15 cellular contexts compared by ENCODE assay signal in genomic region chr12:85955127-85955526, GRCh38.
DNase-seq lines count a peak whose midpoint lies in the region; TF ChIP-seq lines count a peak whose summit lies in the region.
"Had no signal": no experiment of that assay in that cellular context is flagged by ENCODE, and none has a peak within 500 bp of the region (broad histone marks: within the 10 kb centered on the region; RNA-seq: fewer than 3 reads in every experiment).

No MANE protein-coding gene starts in this region.

- H3K79me2 ChIP-seq in Karpas-422 (ENCODE audit: low read length): no peaks in the 10 kb centered on the region

- H3K9me3 ChIP-seq in Karpas-422 (ENCODE audit: low read length) (no peaks in the 10 kb centered on the region; the same call in 1 of the 2 replicates), esophagus squamous epithelium (no peaks in the 10 kb centered on the region)
- H3K9me3 ChIP-seq: right lobe of liver, testis had no signal

- DNase-seq in GM03348 (ENCODE audit: low spot score) (peak; percentile 8), NCI-H2081 treated with DMSO at 0.1 percent for 48 hours (lab: John Stamatoyannopoulos, UW) (peak; percentile 13), chondrocyte (ENCODE audit: low spot score) (no peak), neural crest cell (ENCODE audit: low read depth, low spot score) (no peak), caudate nucleus (lab: John Stamatoyannopoulos, UW) (no peak), Karpas-422 (no peak), anterior cingulate cortex (lab: John Stamatoyannopoulos, UW) (no peak), esophagus squamous epithelium (lab: John Stamatoyannopoulos, UW) (no peak)
- DNase-seq: activated CD8-positive, alpha-beta memory T cell treated with anti-CD3 and anti-CD28 coated beads for 24 hours; effector CD8-positive, alpha-beta T cell; NCI-H1436; right lobe of liver; T-helper 9 cell; testis had no signal

- H3K27me3 ChIP-seq in Karpas-422 (ENCODE audit: low read length) (no peaks in the 10 kb centered on the region), esophagus squamous epithelium (no peaks in the 10 kb centered on the region)
- H3K27me3 ChIP-seq: right lobe of liver, testis had no signal

- no peak overlapping the region for H2AFZ ChIP-seq in Karpas-422 (ENCODE audit: low read length)

- H3K27ac Mint-ChIP-seq in chondrocyte (ENCODE audit: unreplicated experiment) (no peak overlapping the region), neural crest cell (ENCODE audit: unreplicated experiment) (no peak overlapping the region)
- H3K27ac Mint-ChIP-seq: activated naive CD4-positive, alpha-beta T cell treated with anti-CD3 and anti-CD28 coated beads, Interleukin-2, amount 50 U/mL, for 72 hours had no signal

- H3K36me3 Mint-ChIP-seq in chondrocyte (ENCODE audit: low read depth) (no peaks in the 10 kb centered on the region), neural crest cell (ENCODE audit: low read depth) (no peaks in the 10 kb centered on the region)
- H3K36me3 Mint-ChIP-seq: activated naive CD4-positive, alpha-beta T cell treated with anti-CD3 and anti-CD28 coated beads, Interleukin-2, amount 50 U/mL, for 72 hours had no signal

- no peaks in the 10 kb centered on the region for H3K36me3 ChIP-seq in Karpas-422 (ENCODE audit: insufficient read depth, low read length)
- H3K36me3 ChIP-seq in esophagus squamous epithelium: no peaks in the 10 kb centered on the region
- H3K36me3 ChIP-seq: right lobe of liver had no signal

- H3K4me3 Mint-ChIP-seq in chondrocyte (ENCODE audit: unreplicated experiment) (no peak overlapping the region), neural crest cell (no peak overlapping the region)

- no peak overlapping the region for H3K9ac ChIP-seq in Karpas-422 (ENCODE audit: low read length)

- H3K4me1 ChIP-seq in Karpas-422 (ENCODE audit: low read length) (no peaks in the 10 kb centered on the region), esophagus squamous epithelium (no peaks in the 10 kb centered on the region)
- H3K4me1 ChIP-seq: right lobe of liver, testis had no signal

- peaks cover 5% of the 10 kb centered on the region for H3K27me3 Mint-ChIP-seq in chondrocyte (ENCODE audit: low read depth)
- H3K27me3 Mint-ChIP-seq in neural crest cell (ENCODE audit: low read depth): no peaks in the 10 kb centered on the region

- H3K9me2 ChIP-seq in Karpas-422 (replicated peaks; ENCODE audit: insufficient read depth, low read length): no peaks in the 10 kb centered on the region

- H3K4me3 ChIP-seq in Karpas-422 (ENCODE audit: low read length) (no peak overlapping the region), esophagus squamous epithelium (no peak overlapping the region)
- H3K4me3 ChIP-seq: right lobe of liver, testis had no signal

- no peak overlapping the region for H3K4me2 ChIP-seq in Karpas-422 (ENCODE audit: low read depth, low read length, poor library complexity, severe bottlenecking)

- 44 to 61% methylated on average over 1 of the region's 1 CpG for WGBS in esophagus squamous epithelium, 2 donors

- no peak for TF ChIP-seq POLR2A in esophagus squamous epithelium (IDR thresholded peaks at IDR 0.05)

- no peaks in the 10 kb centered on the region for H4K20me1 ChIP-seq in Karpas-422 (ENCODE audit: insufficient read depth, low read depth, low read length)

- intact Hi-C loops in esophagus squamous epithelium (cut with DNase I): no loop called here

- H3K4me1 Mint-ChIP-seq in chondrocyte (ENCODE audit: low read depth): no peaks in the 10 kb centered on the region
- H3K4me1 Mint-ChIP-seq in neural crest cell: no peaks in the 10 kb centered on the region

- TF ChIP-seq CTCF in chondrocyte (IDR thresholded peaks at IDR 0.05) (peak; percentile 77), neural crest cell (conservative IDR thresholded peaks at IDR 0.05) (peak; percentile 67), esophagus squamous epithelium (IDR thresholded peaks at IDR 0.05) (no peak)

- H3K27ac ChIP-seq in caudate nucleus (ENCODE audit: low read depth, low read length): no peak overlapping the region
- no peak overlapping the region for H3K27ac ChIP-seq in Karpas-422 (ENCODE audit: low read length)
- no peak overlapping the region for H3K27ac ChIP-seq in esophagus squamous epithelium
- H3K27ac ChIP-seq: right lobe of liver, testis had no signal

- H3K9me3 Mint-ChIP-seq in chondrocyte (ENCODE audit: low read depth) (no peaks in the 10 kb centered on the region), neural crest cell (no peaks in the 10 kb centered on the region)
- H3K9me3 Mint-ChIP-seq: activated naive CD4-positive, alpha-beta T cell treated with anti-CD3 and anti-CD28 coated beads, Interleukin-2, amount 50 U/mL, for 72 hours had no signal

Comparison
In these comparisons a context has a peak if more than half of its experiments do, and no peak if none do; other contexts are left out.
1. DNase-seq: peak in GM03348 (single experiment) and NCI-H2081 treated with DMSO at 0.1 percent for 48 hours (single experiment); none in chondrocyte (single experiment), neural crest cell (single experiment), caudate nucleus (0 of 61), Karpas-422 (single experiment), anterior cingulate cortex (0 of 58) and esophagus squamous epithelium (single experiment).
2. CTCF ChIP-seq: peak in chondrocyte (single experiment) and neural crest cell (single experiment); none in esophagus squamous epithelium (0 of 6).